ENCODE assay signal across 26 cellular contexts in the genomic region with DNA sequence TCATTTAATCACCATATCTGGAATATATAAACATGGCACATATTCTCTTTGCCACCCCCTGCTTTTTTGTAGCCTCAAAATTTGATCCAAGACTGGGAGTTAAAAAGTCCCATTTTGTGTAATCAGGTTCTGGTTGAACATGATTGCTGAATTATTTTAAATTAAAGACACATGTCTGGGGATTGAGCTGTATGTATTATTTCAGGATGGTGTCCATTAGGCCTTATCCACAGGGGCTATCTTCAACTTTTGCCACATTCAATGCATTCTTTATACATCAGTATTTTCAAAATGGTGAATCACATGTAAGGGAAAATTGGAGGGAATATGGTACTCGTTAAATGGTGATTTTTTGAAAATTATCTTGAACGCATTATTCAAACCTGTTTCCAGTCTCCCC.
"Had no signal": no experiment of that assay in that cellular context is flagged by ENCODE, and none has a peak within 500 bp of the region (broad histone marks: within the 10 kb centered on the region; RNA-seq: fewer than 3 reads in every experiment).

No MANE protein-coding gene starts in this region.

- H3K9me3 Mint-ChIP-seq: activated CD4-positive, alpha-beta memory T cell treated with anti-CD3 and anti-CD28 coated beads, Interleukin-2, amount 10 ng/mL, durations not matched to agents 7 days and 5 days; activated CD4-positive, alpha-beta T cell treated with anti-CD3 and anti-CD28 coated beads, Interleukin-2, amount 10 ng/mL, durations not matched to agents 7 days and 5 days; activated naive CD4-positive, alpha-beta T cell treated with anti-CD3 and anti-CD28 coated beads, Interleukin-2, amount 10 ng/mL, durations not matched to agents 7 days and 5 days; activated naive CD8-positive, alpha-beta T cell treated with anti-CD3 and anti-CD28 coated beads, Interleukin-2, amount 10 ng/mL, durations not matched to agents 7 days and 5 days; activated T-cell treated with anti-CD3 and anti-CD28 coated beads, Interleukin-2, amount 50 U/mL, for 24 hours; central memory CD8-positive, alpha-beta T cell; WTC11 had no signal

- H3K36me3 ChIP-seq: brain microvascular endothelial cell, esophagus squamous epithelium had no signal

- H3K27ac ChIP-seq: brain microvascular endothelial cell, esophagus squamous epithelium, VCaP had no signal

- H3K27ac Mint-ChIP-seq: activated CD4-positive, alpha-beta memory T cell treated with anti-CD3 and anti-CD28 coated beads, Interleukin-2, amount 10 ng/mL, durations not matched to agents 7 days and 5 days; activated CD4-positive, alpha-beta T cell treated with anti-CD3 and anti-CD28 coated beads, Interleukin-2, amount 10 ng/mL, durations not matched to agents 7 days and 5 days; activated naive CD4-positive, alpha-beta T cell treated with anti-CD3 and anti-CD28 coated beads, Interleukin-2, amount 10 ng/mL, durations not matched to agents 7 days and 5 days; activated naive CD4-positive, alpha-beta T cell treated with anti-CD3 and anti-CD28 coated beads, Interleukin-2, amount 50 U/mL, for 72 hours; activated naive CD8-positive, alpha-beta T cell treated with anti-CD3 and anti-CD28 coated beads, Interleukin-2, amount 10 ng/mL, durations not matched to agents 7 days and 5 days; activated T-cell treated with anti-CD3 and anti-CD28 coated beads, Interleukin-2, amount 50 U/mL, for 24 hours; activated T-cell treated with anti-CD3 and anti-CD28 coated beads, Interleukin-2, amount 50 U/mL, for 72 hours; effector memory CD8-positive, alpha-beta T cell; WTC11 had no signal

- H3K4me3 ChIP-seq: esophagus squamous epithelium had no signal

- DNase-seq: activated CD4-positive, alpha-beta memory T cell treated with anti-CD3 and anti-CD28 coated beads, Interleukin-2, amount 10 ng/mL, durations not matched to agents 7 days and 5 days; activated CD4-positive, alpha-beta T cell treated with anti-CD3 and anti-CD28 coated beads for 1 hour; activated CD4-positive, alpha-beta T cell treated with anti-CD3 and anti-CD28 coated beads for 4 hours; activated CD4-positive, alpha-beta T cell treated with anti-CD3 and anti-CD28 coated beads, Interleukin-2, amount 10 ng/mL, durations not matched to agents 7 days and 5 days; activated CD4-positive, alpha-beta T cell treated with anti-CD3 and anti-CD28 coated beads, Interleukin-2, amount 50 U/mL, for 4 hours; activated CD8-positive, alpha-beta memory T cell treated with anti-CD3 and anti-CD28 coated beads, Interleukin-2, amount 50 U/mL, for 48 hours; activated gamma-delta T cell; activated naive CD4-positive, alpha-beta T cell; activated naive CD4-positive, alpha-beta T cell treated with anti-CD3 and anti-CD28 coated beads, Interleukin-2, amount 10 ng/mL, durations not matched to agents 7 days and 5 days; activated naive CD8-positive, alpha-beta T cell treated with anti-CD3 and anti-CD28 coated beads, Interleukin-2, amount 10 ng/mL, durations not matched to agents 7 days and 5 days; activated T-cell treated with anti-CD3 and anti-CD28 coated beads for 4 hours; activated T-cell treated with anti-CD3 and anti-CD28 coated beads, Interleukin-2, amount 50 U/mL, for 24 hours; activated T-cell treated with anti-CD3 and anti-CD28 coated beads, Interleukin-2, amount 50 U/mL, for 72 hours; brain microvascular endothelial cell; cortex of kidney; dermis blood vessel endothelial cell; effector CD4-positive, alpha-beta T cell; effector memory CD8-positive, alpha-beta T cell; erythroblast; esophagus squamous epithelium; head of caudate nucleus; T-helper 2 cell had no signal

- H3K36me3 Mint-ChIP-seq: activated naive CD4-positive, alpha-beta T cell treated with anti-CD3 and anti-CD28 coated beads, Interleukin-2, amount 10 ng/mL, durations not matched to agents 7 days and 5 days; activated naive CD8-positive, alpha-beta T cell treated with anti-CD3 and anti-CD28 coated beads, Interleukin-2, amount 10 ng/mL, durations not matched to agents 7 days and 5 days; WTC11 had no signal

- H3K4me1 Mint-ChIP-seq: central memory CD8-positive, alpha-beta T cell; WTC11 had no signal

- H3K9me3 ChIP-seq: esophagus squamous epithelium had no signal

- H3K4me3 Mint-ChIP-seq: activated CD4-positive, alpha-beta memory T cell treated with anti-CD3 and anti-CD28 coated beads, Interleukin-2, amount 10 ng/mL, durations not matched to agents 7 days and 5 days; activated CD4-positive, alpha-beta T cell treated with anti-CD3 and anti-CD28 coated beads, Interleukin-2, amount 10 ng/mL, durations not matched to agents 7 days and 5 days; activated naive CD4-positive, alpha-beta T cell treated with anti-CD3 and anti-CD28 coated beads, Interleukin-2, amount 10 ng/mL, durations not matched to agents 7 days and 5 days; activated naive CD8-positive, alpha-beta T cell treated with anti-CD3 and anti-CD28 coated beads, Interleukin-2, amount 10 ng/mL, durations not matched to agents 7 days and 5 days; activated T-cell treated with anti-CD3 and anti-CD28 coated beads, Interleukin-2, amount 50 U/mL, for 24 hours; activated T-cell treated with anti-CD3 and anti-CD28 coated beads, Interleukin-2, amount 50 U/mL, for 72 hours; central memory CD8-positive, alpha-beta T cell; effector memory CD8-positive, alpha-beta T cell; WTC11 had no signal

- H3K27me3 ChIP-seq: brain microvascular endothelial cell, esophagus squamous epithelium had no signal
